Comparison of ENCODE assay signal across 8 cellular contexts in genomic region chr17:30730837-30731209, GRCh38.
A peak's percentile ranks its signal among the peaks of the same experiment; 100 is the strongest.
DNase-seq lines count a peak whose midpoint lies in the region; ATAC-seq and TF ChIP-seq lines count a peak whose summit lies in the region.
"Not testable (repeated sequence)": the region's sequence is repeated elsewhere in the genome, so short reads cannot be mapped to it uniquely, and the experiment has no call there.

No MANE protein-coding gene starts in this region.

- POLR2A ChIA-PET in IMR-90 (lab: Charles Lee; ENCODE audit: unreplicated experiment): not testable (repeated sequence)

- not testable (repeated sequence) for H2AK9ac ChIP-seq in IMR-90 (replicated peaks; ENCODE audit: low read depth, low read length, poor library complexity)

- not testable (repeated sequence) for TF ChIP-seq RAD21 in IMR-90 (IDR thresholded peaks at IDR 0.05; ENCODE audit: low read length); neural cell (conservative IDR thresholded peaks at IDR 0.05)

- BruUV-seq in IMR-90 (replicated peaks; lab: Mats Ljungman, UMichigan): not testable (repeated sequence)

- H3K27ac ChIP-seq in C4-2B (peak overlapping the region; percentile 80), endodermal cell (ENCODE audit: low read depth, low read length) (peak overlapping the region; percentile 60)
- H3K27ac ChIP-seq in IMR-90 (ENCODE audit: insufficient read depth, low read length); neural cell (ENCODE audit: low read length): not testable (repeated sequence)

- not testable (repeated sequence) for H3K9me3 Mint-ChIP-seq in T-helper 1 cell treated with Interleukin-12 subunit alpha and Interleukin-12 subunit beta and Interleukin-4 antibody, amounts not matched to agents 30 μg/mL and 1 μg/mL, for 36 hours; activated naive CD8-positive, alpha-beta T cell treated with anti-CD3 and anti-CD28 coated beads for 36 hours; endodermal cell; immature natural killer cell; stimulated activated naive CD8-positive, alpha-beta T cell treated with anti-CD3 and anti-CD28 coated beads, Interleukin-15, Interleukin-2, amounts not matched to agents 100 ng/mL and 50 ng/mL, for 24 hours

- DNase-seq in IMR-90; activated naive CD8-positive, alpha-beta T cell treated with anti-CD3 and anti-CD28 coated beads for 36 hours; endodermal cell; immature natural killer cell: not testable (repeated sequence)

- H3K23ac ChIP-seq in IMR-90 (ENCODE audit: low read depth, low read length): not testable (repeated sequence)

- H2BK15ac ChIP-seq in IMR-90 (ENCODE audit: low read depth, low read length): peak overlapping the region; percentile 15; the same call in 1 of the 3 replicates

- peak overlapping the region; percentile 95 for H3K27ac Mint-ChIP-seq in T-helper 1 cell treated with Interleukin-12 subunit alpha and Interleukin-12 subunit beta and Interleukin-4 antibody, amounts not matched to agents 30 μg/mL and 1 μg/mL, for 36 hours
- peak overlapping the region; percentile 98 for H3K27ac Mint-ChIP-seq in activated naive CD8-positive, alpha-beta T cell treated with anti-CD3 and anti-CD28 coated beads for 36 hours
- H3K27ac Mint-ChIP-seq in endodermal cell: peak overlapping the region; percentile 87
- peak overlapping the region in 5 of 6 donors; percentile 68 to 94 (median 87) for H3K27ac Mint-ChIP-seq in immature natural killer cell
- H3K27ac Mint-ChIP-seq in stimulated activated naive CD8-positive, alpha-beta T cell treated with anti-CD3 and anti-CD28 coated beads, Interleukin-15, Interleukin-2, amounts not matched to agents 100 ng/mL and 50 ng/mL, for 24 hours: peak overlapping the region; percentile 87

- not testable (repeated sequence) for H3K18ac ChIP-seq in IMR-90 (ENCODE audit: low read depth, low read length)

- not testable (repeated sequence) for H2AFZ ChIP-seq in IMR-90 (replicated peaks; ENCODE audit: low read length, poor library complexity); neural cell (ENCODE audit: low read depth, low read length)

- H3K14ac ChIP-seq in IMR-90 (replicated peaks; ENCODE audit: low read depth, low read length): peak overlapping the region; percentile 79; the same call in 1 of the 2 replicates

- CTCF ChIA-PET in IMR-90 (lab: Yijun Ruan, JAX): not testable (repeated sequence)

- peaks cover 19% of the 10 kb centered on the region for H4K20me1 ChIP-seq in IMR-90 (ENCODE audit: insufficient read depth, low read length)
- H4K20me1 ChIP-seq in neural cell (ENCODE audit: insufficient read depth): not testable (repeated sequence)

- H3K27me3 ChIP-seq in IMR-90 (ENCODE audit: control insufficient read depth, insufficient read depth, low read length); endodermal cell (ENCODE audit: control insufficient read depth, insufficient read depth, low read length, poor library complexity, severe bottlenecking); neural cell (ENCODE audit: insufficient read depth, low read depth, low read length): not testable (repeated sequence)

- H3K4me3 ChIP-seq in IMR-90 (ENCODE audit: insufficient read depth, low read depth, low read length): peak overlapping the region; percentile 40; the same call in 1 of the 2 replicates
- H3K4me3 ChIP-seq in endodermal cell (ENCODE audit: low read length): peak overlapping the region; percentile 60
- peak overlapping the region; percentile 73 for H3K4me3 ChIP-seq in neural cell (ENCODE audit: low read length)

- in situ Hi-C loops in IMR-90 (cut with MboI; ENCODE audit: low sequenced_read_pairs): not testable (repeated sequence)

- not testable (repeated sequence) for H3F3A ChIP-seq in neural cell (ENCODE audit: insufficient read depth, low read length, poor library complexity, severe bottlenecking)

- not testable (repeated sequence) for H3K9me1 ChIP-seq in IMR-90 (ENCODE audit: insufficient read depth, low read length)

- H4K5ac ChIP-seq in IMR-90 (ENCODE audit: low read depth, low read length): not testable (repeated sequence)

- not testable (repeated sequence) for H3K27me3 Mint-ChIP-seq in T-helper 1 cell treated with Interleukin-12 subunit alpha and Interleukin-12 subunit beta and Interleukin-4 antibody, amounts not matched to agents 30 μg/mL and 1 μg/mL, for 36 hours (ENCODE audit: low read depth); activated naive CD8-positive, alpha-beta T cell treated with anti-CD3 and anti-CD28 coated beads for 36 hours; endodermal cell (ENCODE audit: insufficient read depth); immature natural killer cell (ENCODE audit: low read depth in 3 of 3); stimulated activated naive CD8-positive, alpha-beta T cell treated with anti-CD3 and anti-CD28 coated beads, Interleukin-15, Interleukin-2, amounts not matched to agents 100 ng/mL and 50 ng/mL, for 24 hours

- H3K9ac ChIP-seq in IMR-90 (ENCODE audit: low read depth, low read length): peak overlapping the region; percentile 65; the same call in 1 of the 2 replicates
- peak overlapping the region; percentile 34 for H3K9ac ChIP-seq in endodermal cell (ENCODE audit: extremely low read depth, low read length, poor library complexity, severe bottlenecking)
- H3K9ac ChIP-seq in neural cell (ENCODE audit: low read length): not testable (repeated sequence)

- TF ChIP-seq CTCF in C4-2B (conservative IDR thresholded peaks at IDR 0.05); IMR-90 (conservative IDR thresholded peaks at IDR 0.05; ENCODE audit: low read depth, low read length); endodermal cell (conservative IDR thresholded peaks at IDR 0.05); neural cell (IDR thresholded peaks at IDR 0.05; ENCODE audit: poor library complexity, severe bottlenecking): not testable (repeated sequence)

- not testable (repeated sequence) for TF ChIP-seq EP300 in neural cell (conservative IDR thresholded peaks at IDR 0.05; ENCODE audit: poor library complexity, severe bottlenecking)

- peak overlapping the region; percentile 95 to 99 for H4K8ac ChIP-seq in IMR-90 (ENCODE audit: low read depth in 2 of 2, low read length in 2 of 2)

- H2BK5ac ChIP-seq in IMR-90 (ENCODE audit: low read depth, low read length, poor library complexity, severe bottlenecking): not testable (repeated sequence)

- peaks cover 37% of the 10 kb centered on the region for H3K79me2 ChIP-seq in neural cell (replicated peaks; ENCODE audit: insufficient read depth, low read length)

- H3K9me2 ChIP-seq in neural cell (ENCODE audit: insufficient read depth, low read length): not testable (repeated sequence)

- dilution Hi-C loops in IMR-90 (cut with HindIII; ENCODE audit: low sequenced_read_pairs, unreplicated experiment): not testable (repeated sequence)

- H4K91ac ChIP-seq in IMR-90 (ENCODE audit: insufficient read depth, low read depth, low read length): not testable (repeated sequence)

- ATAC-seq in IMR-90 (ENCODE audit: low read depth): not testable (repeated sequence)

- WGBS in IMR-90 (ENCODE audit: extremely low coverage in 2 of 2, insufficient read length in 1 of 2), 2 experiments: no CpG with 5 or more reads among the region's 17 CpGs
- 48 to 86% methylated on average over 7 to 17 of the region's 17 CpGs for WGBS in endodermal cell (ENCODE audit: insufficient coverage in 1 of 2, insufficient read length in 1 of 2), 2 experiments

- not testable (repeated sequence) for H3K4me1 ChIP-seq in IMR-90 (ENCODE audit: control insufficient read depth, insufficient read depth, low read length); endodermal cell (ENCODE audit: control insufficient read depth, insufficient read depth, low read length)

- not testable (repeated sequence) for H2BK120ac ChIP-seq in IMR-90 (ENCODE audit: low read depth, low read length)

- H2AK5ac ChIP-seq in IMR-90 (ENCODE audit: low read depth, low read length): not testable (repeated sequence)

- not testable (repeated sequence) for H3K36me3 ChIP-seq in IMR-90 (ENCODE audit: control insufficient read depth, insufficient read depth, low read length); neural cell (ENCODE audit: insufficient read depth, low read length)
- H3K36me3 ChIP-seq in endodermal cell (ENCODE audit: control insufficient read depth, insufficient read depth, low read length): peaks cover 12% of the 10 kb centered on the region

- H3K79me1 ChIP-seq in IMR-90 (ENCODE audit: low read depth in 1 of 2, low read length in 2 of 2): peaks cover 0 to 23% of the 10 kb centered on the region in 2 experiments; a peak in 2 of 4 replicates

- intact Hi-C loops in IMR-90 (cut with micrococcal nuclease): not testable (repeated sequence)

- H2BK20ac ChIP-seq in IMR-90 (ENCODE audit: low read depth, low read length): not testable (repeated sequence)

- peak overlapping the region; percentile 96; the same call in 1 of the 2 replicates for H3K56ac ChIP-seq in IMR-90 (ENCODE audit: extremely low read depth, insufficient read depth, low read length)

- H3K4me2 ChIP-seq in IMR-90 (ENCODE audit: low read depth, low read length): peak overlapping the region; percentile 52; the same call in 1 of the 2 replicates
- H3K4me2 ChIP-seq in neural cell (ENCODE audit: low read length): not testable (repeated sequence)

- H3K4me3 Mint-ChIP-seq in T-helper 1 cell treated with Interleukin-12 subunit alpha and Interleukin-12 subunit beta and Interleukin-4 antibody, amounts not matched to agents 30 μg/mL and 1 μg/mL, for 36 hours: peak overlapping the region; percentile 97
- peak overlapping the region; percentile 96 for H3K4me3 Mint-ChIP-seq in activated naive CD8-positive, alpha-beta T cell treated with anti-CD3 and anti-CD28 coated beads for 36 hours
- H3K4me3 Mint-ChIP-seq in endodermal cell (peak overlapping the region; percentile 90), immature natural killer cell (peak overlapping the region; percentile 77 to 97 (median 92))
- H3K4me3 Mint-ChIP-seq in stimulated activated naive CD8-positive, alpha-beta T cell treated with anti-CD3 and anti-CD28 coated beads, Interleukin-15, Interleukin-2, amounts not matched to agents 100 ng/mL and 50 ng/mL, for 24 hours: peak overlapping the region; percentile 69

- not testable (repeated sequence) for H3K36me3 Mint-ChIP-seq in T-helper 1 cell treated with Interleukin-12 subunit alpha and Interleukin-12 subunit beta and Interleukin-4 antibody, amounts not matched to agents 30 μg/mL and 1 μg/mL, for 36 hours (ENCODE audit: low read depth); immature natural killer cell
- H3K36me3 Mint-ChIP-seq in activated naive CD8-positive, alpha-beta T cell treated with anti-CD3 and anti-CD28 coated beads for 36 hours: peaks cover 19% of the 10 kb centered on the region
- H3K36me3 Mint-ChIP-seq in endodermal cell (ENCODE audit: low read depth): peaks cover 10% of the 10 kb centered on the region
- peaks cover 21% of the 10 kb centered on the region for H3K36me3 Mint-ChIP-seq in stimulated activated naive CD8-positive, alpha-beta T cell treated with anti-CD3 and anti-CD28 coated beads, Interleukin-15, Interleukin-2, amounts not matched to agents 100 ng/mL and 50 ng/mL, for 24 hours (ENCODE audit: low read depth)

- not testable (repeated sequence) for TF ChIP-seq POLR2A in IMR-90 (IDR thresholded peaks at IDR 0.05; ENCODE audit: low read depth, low read length)

- not testable (repeated sequence) for H3K9me3 ChIP-seq in IMR-90 (ENCODE audit: control insufficient read depth, insufficient read depth, low read length); endodermal cell (ENCODE audit: control insufficient read depth, low read length); neural cell (ENCODE audit: low read length)

- H3K4me1 Mint-ChIP-seq in T-helper 1 cell treated with Interleukin-12 subunit alpha and Interleukin-12 subunit beta and Interleukin-4 antibody, amounts not matched to agents 30 μg/mL and 1 μg/mL, for 36 hours (ENCODE audit: low read depth): peaks cover 20% of the 10 kb centered on the region
- H3K4me1 Mint-ChIP-seq in activated naive CD8-positive, alpha-beta T cell treated with anti-CD3 and anti-CD28 coated beads for 36 hours: peaks cover 25% of the 10 kb centered on the region
- H3K4me1 Mint-ChIP-seq in endodermal cell (peaks cover 14% of the 10 kb centered on the region), immature natural killer cell (peaks cover 32 to 39% of the 10 kb centered on the region in 2 donors)
- peaks cover 54% of the 10 kb centered on the region for H3K4me1 Mint-ChIP-seq in stimulated activated naive CD8-positive, alpha-beta T cell treated with anti-CD3 and anti-CD28 coated beads, Interleukin-15, Interleukin-2, amounts not matched to agents 100 ng/mL and 50 ng/mL, for 24 hours (ENCODE audit: low read depth)

- H3K4ac ChIP-seq in IMR-90 (ENCODE audit: low read depth, low read length): peak overlapping the region; percentile 90; the same call in 1 of the 2 replicates
